9 cellular contexts compared by ENCODE assay signal in the genomic region with DNA sequence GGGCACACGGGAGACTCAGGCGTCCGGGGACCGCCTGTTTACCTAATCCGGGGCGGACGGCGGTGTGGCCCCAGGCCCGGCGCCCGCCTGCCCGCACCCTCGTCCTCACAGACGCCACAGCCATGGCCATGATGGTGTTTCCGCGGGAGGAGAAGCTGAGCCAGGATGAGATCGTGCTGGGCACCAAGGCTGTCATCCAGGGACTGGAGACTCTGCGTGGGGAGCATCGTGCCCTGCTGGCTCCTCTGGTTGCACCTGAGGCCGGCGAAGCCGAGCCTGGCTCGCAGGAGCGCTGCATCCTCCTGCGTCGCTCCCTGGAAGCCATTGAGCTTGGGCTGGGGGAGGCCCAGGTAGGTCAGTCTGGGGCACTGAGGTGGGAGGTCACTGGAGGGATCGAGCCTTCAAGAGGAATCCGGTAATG. TPM values are rescaled to one million over a fixed set of nuclear protein-coding genes. Genes with fewer than 3 reads are reported as not detected.
DNase-seq lines count a peak whose midpoint lies in the region; ATAC-seq, FAIRE-seq and TF ChIP-seq lines count a peak whose summit lies in the region.
"Had no signal": no experiment of that assay in that cellular context is flagged by ENCODE, and none has a peak within 500 bp of the region (broad histone marks: within the 10 kb centered on the region; RNA-seq: fewer than 3 reads in every experiment).

No MANE protein-coding gene starts in this region.

- H3K9me3 ChIP-seq in iPS-18a (ENCODE audit: control insufficient read depth, low read depth, low read length), result no peaks in the 10 kb centered on the region
- H3K9me3 ChIP-seq in stomach, result no peaks in the 10 kb centered on the region

- H3K27ac ChIP-seq in iPS-18a (ENCODE audit: low read length), result no peak overlapping the region
- H3K27ac ChIP-seq in stomach, result peak overlapping the region in 4 of 5 donors; percentile 77 to 90 (median 86)

- ATAC-seq in HG02759 (IDR thresholded peaks at IDR 0.05; ENCODE audit: unreplicated experiment), result peak; percentile 4
- peak; percentile 4 for ATAC-seq in activated T-helper 17 cell treated with anti-CD3 and anti-CD28 coated beads, Interleukin-2, amount 50 U/mL, for 72 hours (replicated peaks)
- ATAC-seq in HG03342 (IDR thresholded peaks at IDR 0.05; ENCODE audit: unreplicated experiment), result no peak

- H3K27me3 ChIP-seq in iPS-18a (ENCODE audit: control insufficient read depth, insufficient read depth, low read length) (peaks cover 7% of the 10 kb centered on the region), stomach (peaks cover 0 to 11% (median 0%) of the 10 kb centered on the region in 3 donors)

- no peaks in the 10 kb centered on the region for H3K9me3 Mint-ChIP-seq in activated T-helper 17 cell treated with anti-CD3 and anti-CD28 coated beads, Interleukin-2, amount 50 U/mL, for 72 hours

- TF ChIP-seq POLR2A in stomach (IDR thresholded peaks at IDR 0.05), result no peak
- TF ChIP-seq POLR2A in GM12891 (IDR thresholded peaks at IDR 0.05; ENCODE audit: low read depth, low read length), result no peak

- H3K9ac ChIP-seq in iPS-18a (ENCODE audit: low read length), result peak overlapping the region; percentile 82

- H3K27me3 Mint-ChIP-seq in activated T-helper 17 cell treated with anti-CD3 and anti-CD28 coated beads, Interleukin-2, amount 50 U/mL, for 72 hours, result no peaks in the 10 kb centered on the region

- H3K4me1 ChIP-seq in iPS-18a (ENCODE audit: control insufficient read depth, low read depth, low read length) (peaks cover 4% of the 10 kb centered on the region), stomach (peaks cover 14 to 24% (median 23%) of the 10 kb centered on the region in 4 donors)

- no peak for TF ChIP-seq EP300 in stomach (IDR thresholded peaks at IDR 0.05)

- DNase-seq in stomach (no peak), middle frontal gyrus (ENCODE audit: extremely low spot score, low spot score) (no peak), LoVo (ENCODE audit: low spot score) (no peak), GM12891 (ENCODE audit: insufficient read length, low spot score) (no peak)

- peak overlapping the region; percentile 96 for H3K4me3 Mint-ChIP-seq in activated T-helper 17 cell treated with anti-CD3 and anti-CD28 coated beads, Interleukin-2, amount 50 U/mL, for 72 hours

- 2 to 8% (median 5%) methylated on average over 5 to 28 of the region's 28 CpGs for WGBS in stomach, 5 donors

- intact Hi-C loops in stomach (cut with DNase I; ENCODE audit: low total_unique reads), result no loop called here

- H3K36me3 ChIP-seq in iPS-18a (ENCODE audit: control insufficient read depth, low read depth, low read length) (peaks cover 17% of the 10 kb centered on the region), stomach (peaks cover 19 to 49% (median 40%) of the 10 kb centered on the region in 4 donors)

- FAIRE-seq in GM12891 (lab: Jason Lieb, UNC), result no peak

- H3K36me3 Mint-ChIP-seq in activated T-helper 17 cell treated with anti-CD3 and anti-CD28 coated beads, Interleukin-2, amount 50 U/mL, for 72 hours (ENCODE audit: low read depth), result peaks cover 63% of the 10 kb centered on the region

- TF ChIP-seq CTCF in stomach (IDR thresholded peaks at IDR 0.05), result peak in 2 of 7 experiments; percentile 1 to 48

- H3K4me3 ChIP-seq in iPS-18a (ENCODE audit: low read length), result peak overlapping the region; percentile 94
- H3K4me3 ChIP-seq in stomach, result peak overlapping the region; percentile 76 to 98 (median 96)

- peak overlapping the region; percentile 80 for H3K27ac Mint-ChIP-seq in activated T-helper 17 cell treated with anti-CD3 and anti-CD28 coated beads, Interleukin-2, amount 50 U/mL, for 72 hours

- H3K4me1 Mint-ChIP-seq in activated T-helper 17 cell treated with anti-CD3 and anti-CD28 coated beads, Interleukin-2, amount 50 U/mL, for 72 hours, result peaks cover 14% of the 10 kb centered on the region

TF ChIP-seq in GM12891, 5 proteins besides CTCF, POLR2A, EP300 and RAD21:
- TF ChIP-seq PAX5 (IDR thresholded peaks at IDR 0.05; ENCODE audit: insufficient read depth, low read length, severe bottlenecking), result no peak
- TF ChIP-seq POLR2AphosphoS5 (IDR thresholded peaks at IDR 0.05; ENCODE audit: low read depth, low read length), result no peak
- no peak for TF ChIP-seq POU2F2 (IDR thresholded peaks at IDR 0.05; ENCODE audit: low read depth, low read length)
- no peak for TF ChIP-seq TAF1 (IDR thresholded peaks at IDR 0.05; ENCODE audit: low read depth, low read length)
- TF ChIP-seq SPI1 (IDR thresholded peaks at IDR 0.05; ENCODE audit: low read depth, low read length), result no peak

RNA-seq across cellular contexts. Expression of a gene that starts 1.0 kb away (rescaled TPM):
- total RNA-seq in activated T-helper 17 cell treated with anti-CD3 and anti-CD28 coated beads, Interleukin-2, amount 50 U/mL, for 72 hours, result 10 to 100 TPM; 38.3 to 45.2 TPM
- total RNA-seq in stomach, result 10 to 100 TPM in 3 of 5 donors, 1 to 10 TPM in 2; 2.9 to 94.2 (median 12.6) TPM
- polyA plus RNA-seq in stomach, result 10 to 100 TPM in 2 of 3 donors, 1 to 10 TPM in 1; 7.5 to 19.5 (median 10.7) TPM
- 13.8 TPM for polyA plus RNA-seq in GM12891 (2012; ENCODE audit: low read depth, missing spikeins)

RNA-seq across cellular contexts. Expression of a gene that starts 10.0 kb away (rescaled TPM):
- 100 to 1,000 TPM; 116 to 178 TPM for total RNA-seq in activated T-helper 17 cell treated with anti-CD3 and anti-CD28 coated beads, Interleukin-2, amount 50 U/mL, for 72 hours
- 10 to 100 TPM; 19.3 to 93.6 (median 36.7) TPM for total RNA-seq in stomach
- 100 to 1,000 TPM in 2 of 3 donors, 10 to 100 TPM in 1; 98.0 to 170 (median 168) TPM for polyA plus RNA-seq in stomach
- 94.6 TPM for polyA plus RNA-seq in GM12891 (2012; ENCODE audit: low read depth, missing spikeins)

RNA-seq across cellular contexts. Expression of a gene that starts 19.5 kb away (rescaled TPM):
- 1 to 10 TPM; 3.9 to 5.0 TPM for total RNA-seq in activated T-helper 17 cell treated with anti-CD3 and anti-CD28 coated beads, Interleukin-2, amount 50 U/mL, for 72 hours
- total RNA-seq in stomach, result not detected
- 1 to 10 TPM in 1 of 3 donors, under 1 TPM in 2; 0.50 to 1.5 (median 0.80) TPM for polyA plus RNA-seq in stomach
- polyA plus RNA-seq in GM12891 (2012; ENCODE audit: low read depth, missing spikeins), result 1.4 TPM

RNA-seq across cellular contexts. Expression of a gene that starts 30.5 kb away (rescaled TPM):
- 10 to 100 TPM; 41.2 to 68.3 TPM for total RNA-seq in activated T-helper 17 cell treated with anti-CD3 and anti-CD28 coated beads, Interleukin-2, amount 50 U/mL, for 72 hours
- total RNA-seq in stomach, result 100 to 1,000 TPM in 1 of 5 donors, 10 to 100 TPM in 4; 11.6 to 122 (median 41.9) TPM
- polyA plus RNA-seq in stomach, result 10 to 100 TPM; 67.1 to 88.1 (median 87.7) TPM
- polyA plus RNA-seq in GM12891 (2012; ENCODE audit: low read depth, missing spikeins), result 58.0 TPM

RNA-seq across cellular contexts. Expression of a gene that starts 33.2 kb away (rescaled TPM):
- not detected for total RNA-seq in activated T-helper 17 cell treated with anti-CD3 and anti-CD28 coated beads, Interleukin-2, amount 50 U/mL, for 72 hours
- total RNA-seq in stomach, result 10 to 100 TPM in 2 of 5 donors, 1 to 10 TPM in 1, not detected in 2; 2.8 to 19.6 (median 18.3) TPM
- polyA plus RNA-seq in stomach, result 1 to 10 TPM in 2 of 3 donors, under 1 TPM in 1; 0.46 to 2.8 (median 2.4) TPM
- 0.18 TPM for polyA plus RNA-seq in GM12891 (2012; ENCODE audit: low read depth, missing spikeins)
- total RNA-seq: M059J had no signal

Comparison
In these comparisons a context has a peak if more than half of its experiments do, and no peak if none do; other contexts are left out.
1. RNA of a gene that starts 19.5 kb away (total RNA-seq): 3.9 to 5.0 TPM in activated T-helper 17 cell treated with anti-CD3 and anti-CD28 coated beads, Interleukin-2, amount 50 U/mL, for 72 hours; not detected in stomach; every median in the first group is over 4 times any median in the second.